In genomic region chr10:5638494-5638893, GRCh38 we compare ENCODE assay signal across 19 cellular contexts. TPM values are rescaled to one million over a fixed set of nuclear protein-coding genes. Genes with fewer than 3 reads are reported as not detected.
DNase-seq lines count a peak whose midpoint lies in the region; ATAC-seq, FAIRE-seq and TF ChIP-seq lines count a peak whose summit lies in the region.
"Had no signal": no experiment of that assay in that cellular context is flagged by ENCODE, and none has a peak within 500 bp of the region (broad histone marks: within the 10 kb centered on the region; RNA-seq: fewer than 3 reads in every experiment).

No MANE protein-coding gene starts in this region.

- H3K9me3 ChIP-seq in K562 (replicated peaks; ENCODE audit: control insufficient read depth, insufficient read depth, low read depth, low read length): no peaks in the 10 kb centered on the region
- no peaks in the 10 kb centered on the region for H3K9me3 ChIP-seq in kidney (ENCODE audit: control insufficient read depth in 1 of 2, low read length in 2 of 2)
- no peaks in the 10 kb centered on the region for H3K9me3 ChIP-seq in liver (ENCODE audit: control insufficient read depth in 4 of 4, low read length in 3 of 4)
- H3K9me3 ChIP-seq in tibial nerve: no peaks in the 10 kb centered on the region
- H3K9me3 ChIP-seq in stomach: no peaks in the 10 kb centered on the region

- H3K9me1 ChIP-seq in K562 (ENCODE audit: control insufficient read depth, insufficient read depth, low read length): no peaks in the 10 kb centered on the region

- no peak overlapping the region for H3K4me3 ChIP-seq in K562
- H3K4me3 ChIP-seq in kidney (ENCODE audit: low read length in 2 of 2): no peak overlapping the region
- H3K4me3 ChIP-seq in liver (ENCODE audit: low read depth in 1 of 3, low read length in 3 of 3): no peak overlapping the region
- H3K4me3 ChIP-seq in tibial nerve: no peak overlapping the region
- H3K4me3 ChIP-seq in stomach: no peak overlapping the region
- H3K4me3 ChIP-seq: GM23338 had no signal

- H3K27me3 ChIP-seq in K562 (ENCODE audit: control insufficient read depth in 2 of 2, insufficient read depth in 2 of 2, low read length in 2 of 2): peaks cover 10 to 20% of the 10 kb centered on the region in 2 experiments; a peak in 4 of 5 replicates
- no peaks in the 10 kb centered on the region for H3K27me3 ChIP-seq in liver (ENCODE audit: control insufficient read depth in 4 of 4, insufficient read depth in 4 of 4, low read length in 3 of 4)
- no peaks in the 10 kb centered on the region for H3K27me3 ChIP-seq in tibial nerve
- H3K27me3 ChIP-seq in stomach: no peaks in the 10 kb centered on the region

- WGBS in K562 (ENCODE audit: insufficient coverage, low coverage, missing lambda C conversion rate): 63% methylated on average over 10 of the region's 10 CpGs
- WGBS in liver: 96% methylated on average over 10 of the region's 10 CpGs
- WGBS in tibial nerve, 2 donors: 93 to 96% methylated on average over 10 of the region's 10 CpGs
- 88 to 97% (median 95%) methylated on average over 10 of the region's 10 CpGs for WGBS in stomach, 5 donors

- TF ChIP-seq CTCF in K562 (IDR thresholded peaks at IDR 0.05 in 2 of 3, conservative IDR thresholded peaks at IDR 0.05 in 1 of 3; ENCODE audit: insufficient read depth in 2 of 3, low read depth in 1 of 3, low read length in 3 of 3) (no peak), kidney (IDR thresholded peaks at IDR 0.05; ENCODE audit: borderline replicate concordance, extremely low read depth, insufficient read depth) (no peak), liver (IDR thresholded peaks at IDR 0.05; ENCODE audit: low read depth, low read length, missing input control) (no peak), tibial nerve (IDR thresholded peaks at IDR 0.05) (no peak), stomach (IDR thresholded peaks at IDR 0.05) (no peak)

- DNase-seq in K562 (ENCODE audit: extremely low read depth in 1 of 4, low spot score in 3 of 4) (no peak), kidney (peak; percentile 64), posterior vena cava (ENCODE audit: low spot score) (peak; percentile 66), tibial nerve (ENCODE audit: low spot score in 2 of 2) (no peak), GF-D8 (lab: John Stamatoyannopoulos, UW) (no peak), NCI-H2171 (lab: John Stamatoyannopoulos, UW) (no peak), stomach (no peak)
- DNase-seq: C1 segment of cervical spinal cord; Calu3; CD4-positive, alpha-beta memory T cell; COR-L47; DMS53; DMS79 treated with DMSO at 0.1 percent for 48 hours; H9; HFFc6 had no signal

- no peak for TF ChIP-seq EP300 in K562 (IDR thresholded peaks at IDR 0.05; ENCODE audit: low read length)
- no peak for TF ChIP-seq EP300 in tibial nerve (IDR thresholded peaks at IDR 0.05)
- no peak for TF ChIP-seq EP300 in stomach (IDR thresholded peaks at IDR 0.05)

- no peak for ATAC-seq in K562
- ATAC-seq: GM23338, HCT116 had no signal

- no peak for FAIRE-seq in K562 (lab: Jason Lieb, UNC)
- no peak for FAIRE-seq in kidney (lab: Jason Lieb, UNC)
- FAIRE-seq: GM12892 had no signal

- H3K36me3 ChIP-seq in K562 (ENCODE audit: control insufficient read depth, insufficient read depth, low read length): peaks cover 23% of the 10 kb centered on the region; the same call in 2 of the 3 replicates
- peaks cover 21 to 40% of the 10 kb centered on the region in 2 donors for H3K36me3 ChIP-seq in kidney (ENCODE audit: control insufficient read depth in 1 of 2, insufficient read depth in 2 of 2, low read length in 2 of 2)
- H3K36me3 ChIP-seq in liver (ENCODE audit: control insufficient read depth in 4 of 4, insufficient read depth in 3 of 4, low read depth in 1 of 4, low read length in 3 of 4): peaks cover 12 to 36% (median 29%) of the 10 kb centered on the region in 4 donors
- peaks cover 0 to 52% (median 6%) of the 10 kb centered on the region in 3 donors for H3K36me3 ChIP-seq in tibial nerve
- peaks cover 31 to 52% (median 43%) of the 10 kb centered on the region in 4 donors for H3K36me3 ChIP-seq in stomach

- TF ChIP-seq POLR2A in K562 (conservative IDR thresholded peaks at IDR 0.05) (no peak), tibial nerve (IDR thresholded peaks at IDR 0.05) (no peak), stomach (IDR thresholded peaks at IDR 0.05) (no peak)

- no peaks in the 10 kb centered on the region for H4K20me1 ChIP-seq in K562 (replicated peaks; ENCODE audit: control insufficient read depth, insufficient read depth, low read length)

- intact Hi-C loops in K562 (cut with micrococcal nuclease) (loop anchor here (10.0 kb wide), 1 partner anchor 96 kb away; no protein-coding TSS in a partner anchor), kidney (cut with DNase I) (no loop called here), posterior vena cava (cut with DNase I) (no loop called here), stomach (cut with DNase I; ENCODE audit: low total_unique reads) (no loop called here)

- no peak overlapping the region for H3K9ac ChIP-seq in K562 (ENCODE audit: insufficient read depth in 1 of 2, low read depth in 2 of 2, low read length in 2 of 2)
- H3K9ac ChIP-seq in kidney (ENCODE audit: low read length in 2 of 2): no peak overlapping the region
- H3K9ac ChIP-seq in liver (ENCODE audit: low read depth in 1 of 2, low read length in 2 of 2): no peak overlapping the region

- no TSS peak for BruUV-seq in K562 (replicated peaks; lab: Mats Ljungman, UMichigan)

- H3K27ac ChIP-seq in K562 (ENCODE audit: extremely low read depth, low read depth, low read length) (no peak overlapping the region), kidney (ENCODE audit: low read depth in 2 of 2, low read length in 2 of 2) (no peak overlapping the region), liver (ENCODE audit: low read depth in 1 of 2, low read length in 2 of 2) (no peak overlapping the region), tibial nerve (no peak overlapping the region), stomach (no peak overlapping the region)

- no peaks in the 10 kb centered on the region for H3K79me2 ChIP-seq in K562 (ENCODE audit: control insufficient read depth, insufficient read depth, low read length)

- TF ChIP-seq RAD21 in K562 (CRISPR knock-in tag; conservative IDR thresholded peaks at IDR 0.05 in 1 of 2, IDR thresholded peaks at IDR 0.05 in 1 of 2) (no peak), liver (IDR thresholded peaks at IDR 0.05) (no peak)

- no peak overlapping the region for H3K4me2 ChIP-seq in K562 (ENCODE audit: insufficient read depth, low read length)
- H3K4me2 ChIP-seq: GM23338 had no signal

- POLR2A ChIA-PET in K562 (lab: Yijun Ruan, JAX): interaction anchor here (0.6 kb wide), 1 partner anchor 669 kb away, joined by 7 read pairs; no protein-coding TSS in a partner anchor

- in situ Hi-C loops in K562 (cut with MboI): no loop called here

- no peak overlapping the region for H2AFZ ChIP-seq in K562 (ENCODE audit: low read depth, low read length)
- H2AFZ ChIP-seq: GM23338 had no signal

- CTCF ChIA-PET in K562 (lab: Yijun Ruan, JAX; ENCODE audit: low intra/inter-chr PET ratio): no interaction called here

- H3K4me1 ChIP-seq in K562 (replicated peaks in 1 of 2; ENCODE audit: control insufficient read depth in 2 of 2, insufficient read depth in 2 of 2, low read length in 2 of 2) (peaks cover 0 to 5% of the 10 kb centered on the region in 2 experiments; a peak in 1 of 5 replicates), kidney (ENCODE audit: control insufficient read depth in 1 of 2, insufficient read depth in 1 of 2, low read depth in 1 of 2, low read length in 2 of 2) (no peaks in the 10 kb centered on the region), liver (ENCODE audit: control insufficient read depth in 4 of 4, insufficient read depth in 4 of 4, low read length in 3 of 4) (peaks cover 0 to 3% (median 0%) of the 10 kb centered on the region in 4 donors), tibial nerve (peaks cover 0 to 12% (median under 1%) of the 10 kb centered on the region in 4 donors), stomach (peaks cover 0 to 6% (median 3%) of the 10 kb centered on the region in 4 donors)

RNA-seq across cellular contexts. Expression of gene ASB13, which starts 27.9 kb away (rescaled TPM):
- 5.8 and 11.8 TPM in 2 replicates for total RNA-seq in K562 (2011; cell fraction: chromatin; rRNA removed; ENCODE audit: low replicate concordance)
- total RNA-seq in K562 (2011; cell fraction: nucleolus; rRNA removed): 8.6 and 12.8 TPM in 2 replicates
- 5.2 and 5.6 TPM in 2 replicates for total RNA-seq in K562 (2011; cell fraction: nucleoplasm; rRNA removed)
- total RNA-seq in K562 (2014; rRNA removed) (18.2 and 21.8 TPM in 2 replicates), K562 (2014; rRNA removed; fragmentation: Illumina TruSeq; extraction: Trizol) (12.4 and 14.2 TPM in 2 replicates), K562 (2015; rRNA removed; fragmentation: Illumina TruSeq; extraction: Trizol) (15.5 and 16.9 TPM in 2 replicates), K562 (2021) (28.8 and 33.2 TPM in 2 replicates), kidney (47.7 TPM), liver (10 to 100 TPM in 1 of 2 donors, 1 to 10 TPM in 1; 8.5 to 48.3 TPM), posterior vena cava (10 to 100 TPM; 19.7 to 21.6 TPM), tibial nerve (10 to 100 TPM; 18.3 to 39.2 (median 32.3) TPM), stomach (10 to 100 TPM in 4 of 5 donors, under 1 TPM in 1; 0.89 to 15.6 (median 14.1) TPM)
- polyA plus RNA-seq in K562 (2011; rRNA removed) (17.4 and 18.1 TPM in 2 replicates), K562 (2014; fragmentation: Illumina TruSeq; extraction: Trizol) (15.5 and 16.9 TPM in 2 replicates), K562 (2014; fragmentation: Nextera tagmentation; extraction: Ambion mirVana) (1 to 10 TPM; 5.2 to 6.9 TPM), K562 (2014; rRNA removed) (14.5 and 18.7 TPM in 2 replicates), kidney (ENCODE audit: insufficient read depth, low read depth, low replicate concordance) (95.1 TPM), liver (10 to 100 TPM; 40.8 to 44.2 TPM), stomach (10 to 100 TPM; 21.2 to 27.5 (median 25.1) TPM)
- polyA plus RNA-seq in K562 (2011; cell fraction: cytosol; rRNA removed): 21.7 and 26.7 TPM in 2 replicates
- polyA plus RNA-seq in K562 (2011; cell fraction: nucleus; rRNA removed): 12.9 and 14.4 TPM in 2 replicates
- polyA plus RNA-seq in K562 (2012): 14.6 and 18.9 TPM in 2 replicates
- polyA minus RNA-seq in K562 (2011; rRNA and poly(A)+ RNA removed): 15.3 and 18.8 TPM in 2 replicates
- polyA minus RNA-seq in K562 (2011; cell fraction: cytosol; rRNA and poly(A)+ RNA removed): 17.8 and 19.0 TPM in 2 replicates
- 4.6 and 6.1 TPM in 2 replicates for polyA minus RNA-seq in K562 (2011; cell fraction: nucleus; rRNA and poly(A)+ RNA removed)

RNA-seq across cellular contexts. Expression of gene TASOR2, which starts 46.1 kb away (rescaled TPM):
- total RNA-seq in K562 (2011; cell fraction: chromatin; rRNA removed; ENCODE audit: low replicate concordance): 55.2 and 226 TPM in 2 replicates
- total RNA-seq in K562 (2011; cell fraction: nucleolus; rRNA removed): 35.5 and 61.6 TPM in 2 replicates
- 75.3 and 118 TPM in 2 replicates for total RNA-seq in K562 (2011; cell fraction: nucleoplasm; rRNA removed)
- total RNA-seq in K562 (2014; rRNA removed): 63.2 and 65.0 TPM in 2 replicates
- 68.0 and 76.3 TPM in 2 replicates for total RNA-seq in K562 (2014; rRNA removed; fragmentation: Illumina TruSeq; extraction: Trizol)
- total RNA-seq in K562 (2015; rRNA removed; fragmentation: Illumina TruSeq; extraction: Trizol): 67.3 and 75.3 TPM in 2 replicates
- total RNA-seq in K562 (2021): 60.9 and 66.2 TPM in 2 replicates
- 38.1 and 48.4 TPM in 2 replicates for polyA plus RNA-seq in K562 (2011; rRNA removed)
- polyA plus RNA-seq in K562 (2011; cell fraction: cytosol; rRNA removed): 10.4 and 13.8 TPM in 2 replicates
- polyA plus RNA-seq in K562 (2011; cell fraction: nucleus; rRNA removed): 69.3 and 70.3 TPM in 2 replicates
- polyA plus RNA-seq in K562 (2012): 24.7 and 31.3 TPM in 2 replicates
- 49.2 and 52.3 TPM in 2 replicates for polyA plus RNA-seq in K562 (2014; fragmentation: Illumina TruSeq; extraction: Trizol)
- 10 to 100 TPM; 12.7 to 14.1 TPM for polyA plus RNA-seq in K562 (2014; fragmentation: Nextera tagmentation; extraction: Ambion mirVana)
- 35.7 and 37.3 TPM in 2 replicates for polyA plus RNA-seq in K562 (2014; rRNA removed)
- polyA minus RNA-seq in K562 (2011; rRNA and poly(A)+ RNA removed): 89.0 and 95.1 TPM in 2 replicates
- 33.9 and 39.1 TPM in 2 replicates for polyA minus RNA-seq in K562 (2011; cell fraction: cytosol; rRNA and poly(A)+ RNA removed)
- polyA minus RNA-seq in K562 (2011; cell fraction: nucleus; rRNA and poly(A)+ RNA removed): 68.9 and 95.9 TPM in 2 replicates
- total RNA-seq in kidney: 58.8 TPM
- 3.9 TPM for polyA plus RNA-seq in kidney (ENCODE audit: insufficient read depth, low read depth, low replicate concordance)
- total RNA-seq in liver: 10 to 100 TPM; 18.9 to 40.3 TPM
- polyA plus RNA-seq in liver: 1 to 10 TPM; 7.6 to 9.5 TPM
- 10 to 100 TPM; 57.5 to 59.6 TPM for total RNA-seq in posterior vena cava
- 10 to 100 TPM; 67.3 to 83.7 (median 79.6) TPM for total RNA-seq in tibial nerve
- 100 to 1,000 TPM in 2 of 5 donors, 10 to 100 TPM in 3; 14.5 to 362 (median 88.4) TPM for total RNA-seq in stomach
- 1 to 10 TPM; 6.0 to 8.2 (median 6.0) TPM for polyA plus RNA-seq in stomach

Comparison
In these comparisons a context has a peak if more than half of its experiments do, and no peak if none do; other contexts are left out.
1. DNase-seq: peak in kidney (single experiment) and posterior vena cava (single experiment); none in K562 (0 of 4), tibial nerve (0 of 2), GF-D8 (single experiment), NCI-H2171 (single experiment) and stomach (single experiment).